9 cellular contexts compared by ENCODE assay signal in the genomic region with DNA sequence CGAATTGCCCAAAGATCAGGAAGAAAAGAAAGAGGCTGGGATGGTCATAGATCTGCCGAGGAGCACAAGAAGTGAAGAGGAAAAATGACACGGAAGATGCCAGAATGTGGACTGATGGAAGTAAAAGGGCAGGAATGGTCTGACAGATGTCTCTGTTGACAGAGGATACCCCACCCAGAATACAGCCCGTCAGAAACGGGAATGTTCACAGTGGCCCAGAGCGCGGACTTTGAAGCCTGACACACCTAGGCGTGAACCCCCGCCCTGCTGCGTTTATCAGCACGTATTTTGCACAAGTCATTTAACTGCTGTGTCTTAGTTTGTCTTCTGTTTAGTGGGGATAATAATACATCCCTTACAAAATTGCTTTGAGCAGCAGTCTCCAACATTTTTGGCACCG. TPM values are rescaled to one million over a fixed set of nuclear protein-coding genes. Genes with fewer than 3 reads are reported as not detected.
A peak's percentile ranks its signal among the peaks of the same experiment; 100 is the strongest.
DNase-seq lines count a peak whose midpoint lies in the region; ATAC-seq, FAIRE-seq and TF ChIP-seq lines count a peak whose summit lies in the region.
"Had no signal": no experiment of that assay in that cellular context is flagged by ENCODE, and none has a peak within 500 bp of the region (broad histone marks: within the 10 kb centered on the region; RNA-seq: fewer than 3 reads in every experiment).

No MANE protein-coding gene starts in this region.

- POLR2A ChIA-PET in activated CD4-positive, alpha-beta memory T cell treated with anti-CD3 and anti-CD28 coated beads, Interleukin-2, amount 10 ng/mL, durations not matched to agents 7 days and 5 days (lab: Charles Lee) = interaction anchor here (0.8 to 1.9 kb wide), 3 partner anchors 26 to 214 kb away, joined by 3 to 9 read pairs (median 5); partner anchors contain the start of genes AKR1B1 and BPGM

- H3K4me2 ChIP-seq in keratinocyte (ENCODE audit: control insufficient read depth, extremely low read depth, insufficient read depth, low read depth, low read length) = peak overlapping the region; percentile 91

- no peak for FAIRE-seq in keratinocyte (lab: Jason Lieb, UNC)
- FAIRE-seq: G401.6 had no signal

- H3K36me3 ChIP-seq in keratinocyte (ENCODE audit: control insufficient read depth in 2 of 2, extremely low read depth in 1 of 2, insufficient read depth in 2 of 2, low read length in 2 of 2) (no peaks in the 10 kb centered on the region), thoracic aorta (no peaks in the 10 kb centered on the region)

- peaks cover 5% of the 10 kb centered on the region for H3K9me3 Mint-ChIP-seq in activated naive CD4-positive, alpha-beta T cell treated with anti-CD3 and anti-CD28 coated beads for 36 hours
- H3K9me3 Mint-ChIP-seq in activated naive CD4-positive, alpha-beta T cell treated with anti-CD3 and anti-CD28 coated beads, Interleukin-2, amount 10 ng/mL, durations not matched to agents 7 days and 5 days = no peaks in the 10 kb centered on the region
- no peaks in the 10 kb centered on the region for H3K9me3 Mint-ChIP-seq in activated CD4-positive, alpha-beta memory T cell treated with anti-CD3 and anti-CD28 coated beads, Interleukin-2, amount 10 ng/mL, durations not matched to agents 7 days and 5 days

- H3K27ac ChIP-seq in keratinocyte (ENCODE audit: control insufficient read depth, insufficient read depth, low read length) (no peak overlapping the region), thoracic aorta (peak overlapping the region in 1 of 2 donors; percentile 83)

- peaks cover 17% of the 10 kb centered on the region for H3K4me1 ChIP-seq in keratinocyte (ENCODE audit: control insufficient read depth, extremely low read depth, insufficient read depth, low read length)
- peaks cover 0 to 8% of the 10 kb centered on the region in 2 donors for H3K4me1 ChIP-seq in thoracic aorta (ENCODE audit: control insufficient read depth in 1 of 2, low read depth in 2 of 2)

- dilution Hi-C loops in keratinocyte (cut with MboI; ENCODE audit: extremely low pct_ligation_motif_present, low sequenced_read_pairs) = no loop called here

- peak overlapping the region; percentile 92 for H2AFZ ChIP-seq in keratinocyte (ENCODE audit: control insufficient read depth, low read length)

- no peak for DNase-seq in activated naive CD4-positive, alpha-beta T cell treated with anti-CD3 and anti-CD28 coated beads for 36 hours
- DNase-seq in activated naive CD4-positive, alpha-beta T cell treated with anti-CD3 and anti-CD28 coated beads, Interleukin-2, amount 10 ng/mL, durations not matched to agents 7 days and 5 days = no peak
- DNase-seq in activated CD4-positive, alpha-beta memory T cell treated with anti-CD3 and anti-CD28 coated beads, Interleukin-2, amount 10 ng/mL, durations not matched to agents 7 days and 5 days = no peak
- DNase-seq in keratinocyte (ENCODE audit: low read depth, low spot score) = no peak
- no peak for DNase-seq in thoracic aorta (ENCODE audit: low spot score)
- no peak for DNase-seq in D341Med (ENCODE audit: low spot score)

- H3K27me3 Mint-ChIP-seq in activated naive CD4-positive, alpha-beta T cell treated with anti-CD3 and anti-CD28 coated beads for 36 hours (ENCODE audit: low read depth) = no peaks in the 10 kb centered on the region
- peaks cover 7% of the 10 kb centered on the region for H3K27me3 Mint-ChIP-seq in activated naive CD4-positive, alpha-beta T cell treated with anti-CD3 and anti-CD28 coated beads, Interleukin-2, amount 10 ng/mL, durations not matched to agents 7 days and 5 days
- H3K27me3 Mint-ChIP-seq in activated CD4-positive, alpha-beta memory T cell treated with anti-CD3 and anti-CD28 coated beads, Interleukin-2, amount 10 ng/mL, durations not matched to agents 7 days and 5 days = peaks cover 7% of the 10 kb centered on the region

- peak overlapping the region; percentile 26 for H3K4me3 Mint-ChIP-seq in activated naive CD4-positive, alpha-beta T cell treated with anti-CD3 and anti-CD28 coated beads for 36 hours
- H3K4me3 Mint-ChIP-seq in activated naive CD4-positive, alpha-beta T cell treated with anti-CD3 and anti-CD28 coated beads, Interleukin-2, amount 10 ng/mL, durations not matched to agents 7 days and 5 days = no peak overlapping the region
- peak overlapping the region; percentile 3 for H3K4me3 Mint-ChIP-seq in activated CD4-positive, alpha-beta memory T cell treated with anti-CD3 and anti-CD28 coated beads, Interleukin-2, amount 10 ng/mL, durations not matched to agents 7 days and 5 days

- TF ChIP-seq CTCF in keratinocyte (optimal IDR thresholded peaks at IDR 0.05 in 1 of 3, IDR thresholded peaks at IDR 0.05 in 1 of 3, conservative IDR thresholded peaks at IDR 0.05 in 1 of 3; ENCODE audit: extremely low read depth in 1 of 3, insufficient read depth in 2 of 3, low read length in 3 of 3) (no peak), thoracic aorta (IDR thresholded peaks at IDR 0.05) (no peak)

- H3K9me1 ChIP-seq in keratinocyte (ENCODE audit: control insufficient read depth, extremely low read depth, insufficient read depth, low read length) = no peaks in the 10 kb centered on the region

- no peaks in the 10 kb centered on the region for H3K36me3 Mint-ChIP-seq in activated naive CD4-positive, alpha-beta T cell treated with anti-CD3 and anti-CD28 coated beads for 36 hours (ENCODE audit: low read depth)
- H3K36me3 Mint-ChIP-seq in activated naive CD4-positive, alpha-beta T cell treated with anti-CD3 and anti-CD28 coated beads, Interleukin-2, amount 10 ng/mL, durations not matched to agents 7 days and 5 days = no peaks in the 10 kb centered on the region
- no peaks in the 10 kb centered on the region for H3K36me3 Mint-ChIP-seq in activated CD4-positive, alpha-beta memory T cell treated with anti-CD3 and anti-CD28 coated beads, Interleukin-2, amount 10 ng/mL, durations not matched to agents 7 days and 5 days (ENCODE audit: low read depth)

- intact Hi-C loops in activated naive CD4-positive, alpha-beta T cell treated with anti-CD3 and anti-CD28 coated beads for 36 hours (cut with micrococcal nuclease) = loop anchor here (1.0 to 5.0 kb wide), 8 partner anchors 27 to 739 kb away; partner anchors contain the start of genes AKR1B1, CYREN and SLC35B4

- H3K4me3 ChIP-seq in keratinocyte (ENCODE audit: control insufficient read depth in 2 of 3, extremely low read depth in 1 of 3, insufficient read depth in 2 of 3, low read depth in 1 of 3, low read length in 3 of 3) = no peak overlapping the region
- peak overlapping the region; percentile 75 for H3K4me3 ChIP-seq in thoracic aorta

- H4K20me1 ChIP-seq in keratinocyte (ENCODE audit: control insufficient read depth, extremely low read depth, insufficient read depth, low read length) = no peaks in the 10 kb centered on the region

- H3K9me3 ChIP-seq in keratinocyte (ENCODE audit: control insufficient read depth, low read depth, low read length) (no peaks in the 10 kb centered on the region), thoracic aorta (no peaks in the 10 kb centered on the region)

- no peak for ATAC-seq in thoracic aorta (ENCODE audit: insufficient number of reproducible peaks, low FRiP score, low read depth)
- ATAC-seq in GM21390 (IDR thresholded peaks at IDR 0.05; ENCODE audit: unreplicated experiment) = no peak
- ATAC-seq in HG03439 (IDR thresholded peaks at IDR 0.05; ENCODE audit: unreplicated experiment) = no peak

- CTCF ChIA-PET in activated naive CD4-positive, alpha-beta T cell treated with anti-CD3 and anti-CD28 coated beads for 36 hours (lab: Charles Lee) = interaction anchor here (0.6 to 2.6 kb wide), 23 partner anchors 11 to 725 kb away, joined by 3 to 69 read pairs (median 5); partner anchors contain the start of genes AGBL3, AKR1B1 and AKR1B15
- CTCF ChIA-PET in activated naive CD4-positive, alpha-beta T cell treated with anti-CD3 and anti-CD28 coated beads, Interleukin-2, amount 10 ng/mL, durations not matched to agents 7 days and 5 days (lab: Charles Lee) = interaction anchor here (0.9 to 2.5 kb wide), 19 partner anchors 11 to 716 kb away, joined by 3 to 71 read pairs (median 7); partner anchors contain the start of genes AKR1B1, AKR1B15 and TMEM140
- CTCF ChIA-PET in activated CD4-positive, alpha-beta memory T cell treated with anti-CD3 and anti-CD28 coated beads, Interleukin-2, amount 10 ng/mL, durations not matched to agents 7 days and 5 days (lab: Charles Lee) = interaction anchor here (0.6 to 2.5 kb wide), 28 partner anchors 9 to 553 kb away, joined by 3 to 56 read pairs (median 4); partner anchors contain the start of genes AKR1B1, AKR1B15, BPGM and SLC35B4

- H3K9ac ChIP-seq in keratinocyte (ENCODE audit: control insufficient read depth, extremely low read depth, insufficient read depth, low read length) = no peak overlapping the region

- no peak overlapping the region for H3K27ac Mint-ChIP-seq in activated naive CD4-positive, alpha-beta T cell treated with anti-CD3 and anti-CD28 coated beads for 36 hours
- H3K27ac Mint-ChIP-seq in activated naive CD4-positive, alpha-beta T cell treated with anti-CD3 and anti-CD28 coated beads, Interleukin-2, amount 10 ng/mL, durations not matched to agents 7 days and 5 days = no peak overlapping the region
- no peak overlapping the region for H3K27ac Mint-ChIP-seq in activated CD4-positive, alpha-beta memory T cell treated with anti-CD3 and anti-CD28 coated beads, Interleukin-2, amount 10 ng/mL, durations not matched to agents 7 days and 5 days

- peaks cover 7% of the 10 kb centered on the region for H3K4me1 Mint-ChIP-seq in activated naive CD4-positive, alpha-beta T cell treated with anti-CD3 and anti-CD28 coated beads for 36 hours (ENCODE audit: low read depth)
- peaks cover 14% of the 10 kb centered on the region for H3K4me1 Mint-ChIP-seq in activated naive CD4-positive, alpha-beta T cell treated with anti-CD3 and anti-CD28 coated beads, Interleukin-2, amount 10 ng/mL, durations not matched to agents 7 days and 5 days
- H3K4me1 Mint-ChIP-seq in activated CD4-positive, alpha-beta memory T cell treated with anti-CD3 and anti-CD28 coated beads, Interleukin-2, amount 10 ng/mL, durations not matched to agents 7 days and 5 days = peaks cover 17% of the 10 kb centered on the region

- no peaks in the 10 kb centered on the region for H3K27me3 ChIP-seq in keratinocyte (ENCODE audit: control insufficient read depth, extremely low read depth, insufficient read depth, low read length)
- H3K27me3 ChIP-seq in thoracic aorta (replicated peaks; ENCODE audit: insufficient read depth) = no peaks in the 10 kb centered on the region

- H3K79me2 ChIP-seq in keratinocyte (ENCODE audit: control insufficient read depth, insufficient read depth, low read length) = no peaks in the 10 kb centered on the region

RNA-seq across cellular contexts. Expression of gene AKR1B1, which starts 27.1 kb away (rescaled TPM):
- 100 to 1,000 TPM; 103 to 107 TPM for total RNA-seq in activated naive CD4-positive, alpha-beta T cell treated with anti-CD3 and anti-CD28 coated beads for 36 hours
- 10 to 100 TPM; 89.5 to 89.9 TPM for total RNA-seq in activated CD4-positive, alpha-beta memory T cell treated with anti-CD3 and anti-CD28 coated beads, Interleukin-2, amount 10 ng/mL, durations not matched to agents 7 days and 5 days
- 139 to 153 TPM (median 148 TPM) in 3 replicates for polyA plus RNA-seq in keratinocyte
- polyA plus RNA-seq in keratinocyte (2011; ENCODE audit: low read depth) = 24.6 TPM
- 139 and 152 TPM in 2 replicates for polyA plus RNA-seq in keratinocyte (2011; cell fraction: cytosol; rRNA removed)
- 101 TPM in 2 replicates for polyA plus RNA-seq in keratinocyte (2011; cell fraction: nucleus; rRNA removed)
- 74.8 and 101 TPM in 2 replicates for polyA plus RNA-seq in keratinocyte (2012; ENCODE audit: low replicate concordance)
- 53.3 to 104 TPM (median 77.8 TPM) in 3 replicates for polyA minus RNA-seq in keratinocyte
- 69.1 TPM for polyA minus RNA-seq in keratinocyte (2011; cell fraction: cytosol; rRNA and poly(A)+ RNA removed)
- polyA minus RNA-seq in keratinocyte (2011; cell fraction: nucleus; rRNA and poly(A)+ RNA removed) = 20.8 and 30.0 TPM in 2 replicates
- total RNA-seq in thoracic aorta = 100 to 1,000 TPM in 1 of 2 donors, 10 to 100 TPM in 1; 97.4 to 116 TPM
